In genomic region chr11:74948546-74948897, GRCh38 we compare ENCODE assay signal across 8 cellular contexts. TPM values are rescaled to one million over a fixed set of nuclear protein-coding genes. Genes with fewer than 3 reads are reported as not detected.
DNase-seq lines count a peak whose midpoint lies in the region; ATAC-seq and TF ChIP-seq lines count a peak whose summit lies in the region.

No MANE protein-coding gene starts in this region.

- H3K4me1 ChIP-seq in SJCRH30: peaks cover 5% of the 10 kb centered on the region; the same call in 1 of the 2 replicates
- H3K4me1 ChIP-seq in esophagus muscularis mucosa: peaks cover 29 to 55% (median 38%) of the 10 kb centered on the region in 4 donors
- peaks cover 5% of the 10 kb centered on the region in 2 donors for H3K4me1 ChIP-seq in neuronal stem cell (ENCODE audit: control insufficient read depth in 2 of 2, insufficient read depth in 1 of 2, low read depth in 1 of 2, low read length in 2 of 2)

- no peak overlapping the region for H3K14ac ChIP-seq in neuronal stem cell (ENCODE audit: low read length)

- H3K4me3 ChIP-seq in SJCRH30: peak overlapping the region; percentile 94
- H3K4me3 ChIP-seq in esophagus muscularis mucosa: peak overlapping the region; percentile 71 to 84 (median 76)
- peak overlapping the region; percentile 92 to 94 for H3K4me3 ChIP-seq in neuronal stem cell (ENCODE audit: low read length in 2 of 2)

- peak overlapping the region; percentile 94 for H2AFZ ChIP-seq in neuronal stem cell (ENCODE audit: low read length)

- H2BK120ac ChIP-seq in neuronal stem cell (ENCODE audit: low read depth, low read length): no peak overlapping the region

- TF ChIP-seq EP300 in esophagus muscularis mucosa (IDR thresholded peaks at IDR 0.05): no peak

- H3K27me3 ChIP-seq in SJCRH30 (no peaks in the 10 kb centered on the region), esophagus muscularis mucosa (no peaks in the 10 kb centered on the region), neuronal stem cell (ENCODE audit: control insufficient read depth in 3 of 3, insufficient read depth in 3 of 3, low read depth in 1 of 3, low read length in 3 of 3) (no peaks in the 10 kb centered on the region)

- H3K4ac ChIP-seq in neuronal stem cell (ENCODE audit: low read length): no peak overlapping the region

- TF ChIP-seq POLR2A in esophagus muscularis mucosa (IDR thresholded peaks at IDR 0.05; ENCODE audit: low read depth): no peak

- H2BK5ac ChIP-seq in neuronal stem cell (ENCODE audit: low read length): peak overlapping the region; percentile 19

- ATAC-seq in HG02798 (IDR thresholded peaks at IDR 0.05; ENCODE audit: poor library complexity, unreplicated experiment): peak; percentile 7
- ATAC-seq in HG03139 (IDR thresholded peaks at IDR 0.05; ENCODE audit: unreplicated experiment): no peak

- H3K4me2 ChIP-seq in neuronal stem cell (ENCODE audit: insufficient read depth, low read length, poor library complexity, severe bottlenecking): peak overlapping the region; percentile 81

- DNase-seq in NCI-H2107 treated with DMSO at 0.1 percent for 48 hours (lab: John Stamatoyannopoulos, UW; ENCODE audit: unreplicated experiment) (peak; percentile 12), NCI-H2107 (lab: John Stamatoyannopoulos, UW) (no peak), SJCRH30 (peak in 1 of 2 experiments; percentile 46), esophagus muscularis mucosa (ENCODE audit: extremely low spot score) (no peak), neuronal stem cell (ENCODE audit: low spot score) (no peak), ureter (ENCODE audit: low spot score) (no peak)

- TF ChIP-seq CTCF in esophagus muscularis mucosa (IDR thresholded peaks at IDR 0.05): no peak

- no peak overlapping the region for H2AK5ac ChIP-seq in neuronal stem cell (ENCODE audit: low read depth, low read length)

- peak overlapping the region; percentile 97 for H3K18ac ChIP-seq in neuronal stem cell (ENCODE audit: low read length)

- H3K9ac ChIP-seq in neuronal stem cell (ENCODE audit: low read depth, low read length, poor library complexity): peak overlapping the region; percentile 73

- no peaks in the 10 kb centered on the region for H3K9me3 ChIP-seq in SJCRH30 (replicated peaks)
- no peaks in the 10 kb centered on the region for H3K9me3 ChIP-seq in esophagus muscularis mucosa
- no peaks in the 10 kb centered on the region for H3K9me3 ChIP-seq in neuronal stem cell (replicated peaks in 1 of 2; ENCODE audit: control insufficient read depth in 2 of 2, insufficient read depth in 1 of 2, low read depth in 1 of 2, low read length in 2 of 2)

- no peak overlapping the region for H2BK12ac ChIP-seq in neuronal stem cell (ENCODE audit: low read length)

- WGBS in esophagus muscularis mucosa: 4% methylated on average over 9 of the region's 9 CpGs
- no CpG with 5 or more reads among the region's 9 CpGs for WGBS in neuronal stem cell (ENCODE audit: extremely low coverage in 2 of 2, insufficient read length in 2 of 2, insufficient replicate concordance in 1 of 2), 2 donors

- no peak overlapping the region for H4K91ac ChIP-seq in neuronal stem cell (ENCODE audit: low read depth, low read length, poor library complexity)

- no peak overlapping the region for H4K8ac ChIP-seq in neuronal stem cell (ENCODE audit: low read depth, low read length)

- intact Hi-C loops in esophagus muscularis mucosa (cut with DNase I): no loop called here

- peak overlapping the region; percentile 63 for H2BK15ac ChIP-seq in neuronal stem cell (ENCODE audit: low read length)

- peak overlapping the region; percentile 97 for H3K23ac ChIP-seq in neuronal stem cell (ENCODE audit: low read depth, low read length, poor library complexity)

- peaks cover 11% of the 10 kb centered on the region for H3K36me3 ChIP-seq in SJCRH30
- peaks cover 0 to 20% (median 9%) of the 10 kb centered on the region in 4 donors for H3K36me3 ChIP-seq in esophagus muscularis mucosa
- H3K36me3 ChIP-seq in neuronal stem cell (replicated peaks in 1 of 2; ENCODE audit: control insufficient read depth in 2 of 2, insufficient read depth in 2 of 2, low read length in 2 of 2): peaks cover 2 to 23% of the 10 kb centered on the region in 2 donors

- H3K79me1 ChIP-seq in neuronal stem cell (ENCODE audit: low read depth, low read length): no peaks in the 10 kb centered on the region

- H3K27ac ChIP-seq in SJCRH30: peak overlapping the region; percentile 89
- peak overlapping the region; percentile 79 to 90 (median 82) for H3K27ac ChIP-seq in esophagus muscularis mucosa (replicated peaks in 1 of 4)
- H3K27ac ChIP-seq in neuronal stem cell (replicated peaks; ENCODE audit: low read length): no peak overlapping the region

RNA-seq across cellular contexts. Expression of gene XRRA1, which starts 0.4 kb away (rescaled TPM):
- total RNA-seq in SJCRH30 (2014; rRNA removed; shearing (Covaris generic)): 4.9 and 5.7 TPM in 2 replicates
- 10 to 100 TPM in 3 of 4 donors, 1 to 10 TPM in 1; 9.1 to 19.5 (median 11.8) TPM for total RNA-seq in esophagus muscularis mucosa
- 5.1 TPM for polyA plus RNA-seq in neuronal stem cell (2013, experiment 1 of 2)
- 5.9 TPM for polyA plus RNA-seq in neuronal stem cell (2013, experiment 2 of 2)
- 14.1 TPM for total RNA-seq in ureter

RNA-seq across cellular contexts. Expression of gene SPCS2, which starts 0.5 kb away (rescaled TPM):
- 61.3 and 77.8 TPM in 2 replicates for total RNA-seq in SJCRH30 (2014; rRNA removed; shearing (Covaris generic))
- total RNA-seq in esophagus muscularis mucosa (10 to 100 TPM; 23.6 to 98.7 (median 28.6) TPM), ureter (151 TPM)
- polyA plus RNA-seq in neuronal stem cell (2013, experiment 1 of 2): 88.1 TPM
- 88.8 TPM for polyA plus RNA-seq in neuronal stem cell (2013, experiment 2 of 2)

RNA-seq across cellular contexts. Expression of gene NEU3, which starts 40.2 kb away (rescaled TPM):
- total RNA-seq in SJCRH30 (2014; rRNA removed; shearing (Covaris generic)): 10.4 and 10.8 TPM in 2 replicates
- total RNA-seq in esophagus muscularis mucosa (1 to 10 TPM; 2.9 to 6.7 (median 5.7) TPM), ureter (10.9 TPM)
- 6.0 TPM for polyA plus RNA-seq in neuronal stem cell (2013, experiment 1 of 2)
- 6.6 TPM for polyA plus RNA-seq in neuronal stem cell (2013, experiment 2 of 2)
